In genomic region chr1:244960904-244961303, GRCh38 we compare ENCODE assay signal across 23 cellular contexts.
"Had no signal": no experiment of that assay in that cellular context is flagged by ENCODE, and none has a peak within 500 bp of the region (broad histone marks: within the 10 kb centered on the region; RNA-seq: fewer than 3 reads in every experiment).

No MANE protein-coding gene starts in this region.

- H3K4me2 ChIP-seq: hepatocyte had no signal

- H3K9ac ChIP-seq: parathyroid adenoma had no signal

- H3K9me3 ChIP-seq: neutrophil, spleen, testis, uterus had no signal

- H3K27me3 ChIP-seq: hepatocyte, neutrophil, spleen, testis, uterus had no signal

- H3K79me2 ChIP-seq: hepatocyte, parathyroid adenoma had no signal

- DNase-seq: activated CD4-positive, alpha-beta T cell treated with anti-CD3 and anti-CD28 coated beads for 1 hour; activated CD4-positive, alpha-beta T cell treated with anti-CD3 and anti-CD28 coated beads, Interleukin-2, amount 50 U/mL, for 1 hour; activated CD8-positive, alpha-beta T cell treated with anti-CD3 and anti-CD28 coated beads, Interleukin-2, amount 10 ng/mL, durations not matched to agents 7 days and 5 days; aorta; effector memory CD4-positive, alpha-beta T cell; foreskin melanocyte; glutamatergic neuron; immature natural killer cell; mammary epithelial cell; midbrain; natural killer cell; spleen; stimulated activated CD4-positive, alpha-beta T cell treated with anti-CD3 and anti-CD28 coated beads, Interleukin-4, amount 100 ng/mL, for 1 hour; stimulated activated naive CD4-positive, alpha-beta T cell; testis; trophoblast cell; uterus had no signal

- H3K27ac ChIP-seq: hepatocyte, neutrophil, parathyroid adenoma, spleen, testis, uterus had no signal

- H3K36me3 ChIP-seq: neutrophil, spleen, uterus had no signal

- ATAC-seq: activated CD8-positive, alpha-beta T cell treated with anti-CD3 and anti-CD28 coated beads, Interleukin-2, amount 10 ng/mL, durations not matched to agents 7 days and 5 days; activated naive CD4-positive, alpha-beta T cell treated with anti-CD3 and anti-CD28 coated beads, Interleukin-2, amount 50 U/mL, for 72 hours; esophagus mucosa; left lobe of liver; natural killer cell had no signal

- H3K4me3 ChIP-seq: hepatocyte, spleen, testis, uterus had no signal

- H3K4me1 ChIP-seq: parathyroid adenoma had no signal
